ENCODE assay signal across 25 cellular contexts in the genomic region with DNA sequence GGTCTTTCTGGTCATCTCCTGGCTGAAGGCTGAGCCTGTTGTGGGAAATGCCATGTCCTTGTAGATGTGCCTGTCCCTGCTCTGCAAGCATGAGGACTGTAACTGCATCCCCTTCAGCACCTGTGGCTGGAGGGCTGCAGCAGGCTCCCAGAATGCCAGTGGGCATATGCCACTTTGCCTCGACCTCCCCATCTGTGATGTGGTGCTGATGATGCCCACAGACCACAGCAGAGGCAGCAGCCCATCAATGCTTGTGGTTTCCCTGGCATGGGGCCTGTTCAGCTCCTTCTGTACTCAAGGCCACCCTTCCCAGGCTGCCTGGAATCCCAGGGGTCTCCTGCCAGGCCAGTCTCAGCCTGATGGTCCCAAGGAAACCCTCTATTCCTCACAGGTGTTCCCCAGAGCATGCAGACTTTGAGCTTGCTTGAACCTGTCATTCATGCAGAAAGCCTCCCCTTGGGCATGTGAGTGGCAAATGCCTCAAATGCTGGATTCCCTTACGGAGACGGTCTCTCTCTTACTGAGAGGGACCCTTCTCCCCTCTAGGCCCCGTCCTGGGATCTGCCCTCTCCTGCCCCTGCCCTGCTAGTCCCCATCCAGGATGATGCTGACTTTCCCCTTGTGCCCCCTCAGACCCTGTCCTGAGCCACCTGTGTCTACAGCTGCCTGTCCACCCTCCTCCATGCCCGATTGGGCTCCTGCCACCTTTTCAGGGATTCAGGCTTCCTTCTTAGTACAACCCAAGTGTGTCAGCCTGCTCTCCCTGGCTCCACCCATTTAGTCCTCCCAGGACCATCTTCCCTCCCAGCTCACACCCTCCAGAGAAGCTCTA. TPM values are rescaled to one million over a fixed set of nuclear protein-coding genes. Genes with fewer than 3 reads are reported as not detected.
A peak's percentile ranks its signal among the peaks of the same experiment; 100 is the strongest.
DNase-seq lines count a peak whose midpoint lies in the region; ATAC-seq, FAIRE-seq and TF ChIP-seq lines count a peak whose summit lies in the region.
"Had no signal": no experiment of that assay in that cellular context is flagged by ENCODE, and none has a peak within 500 bp of the region (broad histone marks: within the 10 kb centered on the region; RNA-seq: fewer than 3 reads in every experiment).

No MANE protein-coding gene starts in this region.

- no peak overlapping the region for H3K4me3 ChIP-seq in OCI-LY7 (ENCODE audit: low read depth, low read length, poor library complexity, severe bottlenecking)
- H3K4me3 ChIP-seq: cardiac muscle cell, pancreas, SK-N-MC, thyroid gland had no signal

- peaks cover 0 to 2% of the 10 kb centered on the region in 2 donors for H3K27me3 Mint-ChIP-seq in natural killer cell (ENCODE audit: low read depth in 2 of 2)
- H3K27me3 Mint-ChIP-seq in natural killer cell treated with Interleukin-12 subunit alpha and Interleukin-12 subunit beta and Interleukin-15 and Interleukin-18, amount 100 ng/mL, for 72 hours, result peaks cover 0 to 3% of the 10 kb centered on the region in 2 donors
- H3K27me3 Mint-ChIP-seq in activated T-helper 2 cell treated with anti-CD3 and anti-CD28 coated beads, Interferon-gamma antibody, Interleukin-2, Interleukin-4, amounts not matched to agents 10 μg/mL and 5 μg/mL and 100 μg/mL, durations not matched to agents 14 hours and 24 hours and 36 hours (ENCODE audit: low read depth), result no peaks in the 10 kb centered on the region
- H3K27me3 Mint-ChIP-seq in naive thymus-derived CD8-positive, alpha-beta T cell, result no peaks in the 10 kb centered on the region
- H3K27me3 Mint-ChIP-seq: stimulated activated naive B cell treated with anti-CD40 and anti-IgM and Interleukin-4, amounts not matched to agents 10 μg/mL and 1 μg/mL and 100 μg/mL, for 72 hours had no signal

- H3K4me1 Mint-ChIP-seq in natural killer cell, result peaks cover 1 to 3% of the 10 kb centered on the region in 2 donors
- H3K4me1 Mint-ChIP-seq in natural killer cell treated with Interleukin-12 subunit alpha and Interleukin-12 subunit beta and Interleukin-15 and Interleukin-18, amount 100 ng/mL, for 72 hours (ENCODE audit: low read depth in 2 of 2), result peaks cover under 1 to 3% of the 10 kb centered on the region in 2 donors
- peaks cover 3% of the 10 kb centered on the region for H3K4me1 Mint-ChIP-seq in activated T-helper 2 cell treated with anti-CD3 and anti-CD28 coated beads, Interferon-gamma antibody, Interleukin-2, Interleukin-4, amounts not matched to agents 10 μg/mL and 5 μg/mL and 100 μg/mL, durations not matched to agents 14 hours and 24 hours and 36 hours (ENCODE audit: low read depth)
- peaks cover 16 to 59% (median 36%) of the 10 kb centered on the region in 4 donors for H3K4me1 Mint-ChIP-seq in naive thymus-derived CD8-positive, alpha-beta T cell

- no peaks in the 10 kb centered on the region for H3K9me3 Mint-ChIP-seq in natural killer cell
- H3K9me3 Mint-ChIP-seq in natural killer cell treated with Interleukin-12 subunit alpha and Interleukin-12 subunit beta and Interleukin-15 and Interleukin-18, amount 100 ng/mL, for 72 hours, result no peaks in the 10 kb centered on the region
- H3K9me3 Mint-ChIP-seq in activated T-helper 2 cell treated with anti-CD3 and anti-CD28 coated beads, Interferon-gamma antibody, Interleukin-2, Interleukin-4, amounts not matched to agents 10 μg/mL and 5 μg/mL and 100 μg/mL, durations not matched to agents 14 hours and 24 hours and 36 hours, result no peaks in the 10 kb centered on the region
- peaks cover 0 to 8% (median 0%) of the 10 kb centered on the region in 9 donors for H3K9me3 Mint-ChIP-seq in naive thymus-derived CD8-positive, alpha-beta T cell
- H3K9me3 Mint-ChIP-seq: activated T-helper 1 cell treated with anti-CD3 and anti-CD28 coated beads, Interleukin-12 subunit alpha, Interleukin-12 subunit beta, Interleukin-2, Interleukin-4 antibody, amounts not matched to agents 30 ng/mL and 10 ng/mL and 1 ng/mL, durations not matched to agents 14 hours and 24 hours and 36 hours had no signal

- ATAC-seq in natural killer cell (no peak), GM21515 (IDR thresholded peaks at IDR 0.05; ENCODE audit: unreplicated experiment) (no peak)
- no peak for ATAC-seq in natural killer cell treated with Interleukin-12 subunit alpha and Interleukin-12 subunit beta and Interleukin-15 and Interleukin-18, amount 100 ng/mL, for 72 hours
- no peak for ATAC-seq in naive thymus-derived CD8-positive, alpha-beta T cell
- ATAC-seq: pancreas; sciatic nerve; stimulated activated naive B cell treated with anti-CD40 and anti-IgM and Interleukin-4, amounts not matched to agents 10 μg/mL and 1 μg/mL and 100 μg/mL, for 72 hours had no signal

- POLR2A ChIA-PET in naive thymus-derived CD8-positive, alpha-beta T cell (lab: Charles Lee), result no interaction called here
- POLR2A ChIA-PET in OCI-LY7 (lab: Charles Lee), result interaction anchor here (0.5 to 0.6 kb wide), 3 partner anchors 55 to 1379 kb away, joined by 3 to 6 read pairs (median 3); no protein-coding TSS in a partner anchor

- H3K27ac ChIP-seq in OCI-LY7 (ENCODE audit: low read depth, low read length, poor library complexity, severe bottlenecking), result no peak overlapping the region
- H3K27ac ChIP-seq: cardiac muscle cell, pancreas, SK-N-MC, thyroid gland, VCaP had no signal

- no peaks in the 10 kb centered on the region for H3K4me1 ChIP-seq in OCI-LY7 (ENCODE audit: insufficient read depth, low read length, poor library complexity, severe bottlenecking)
- H3K4me1 ChIP-seq: pancreas had no signal

- no peak for FAIRE-seq in frontal cortex (lab: Jason Lieb, UNC)
- FAIRE-seq: HTR-8/SVneo, pancreas had no signal

- no peaks in the 10 kb centered on the region for H3K79me2 ChIP-seq in OCI-LY7 (ENCODE audit: insufficient read depth, low read depth, low read length)

- no peak for TF ChIP-seq CTCF in natural killer cell (IDR thresholded peaks at IDR 0.05)
- TF ChIP-seq CTCF in OCI-LY7 (conservative IDR thresholded peaks at IDR 0.05; ENCODE audit: low read length), result no peak

- H3K36me3 Mint-ChIP-seq in natural killer cell, result no peaks in the 10 kb centered on the region
- H3K36me3 Mint-ChIP-seq in natural killer cell treated with Interleukin-12 subunit alpha and Interleukin-12 subunit beta and Interleukin-15 and Interleukin-18, amount 100 ng/mL, for 72 hours, result no peaks in the 10 kb centered on the region
- peaks cover 11% of the 10 kb centered on the region for H3K36me3 Mint-ChIP-seq in activated T-helper 2 cell treated with anti-CD3 and anti-CD28 coated beads, Interferon-gamma antibody, Interleukin-2, Interleukin-4, amounts not matched to agents 10 μg/mL and 5 μg/mL and 100 μg/mL, durations not matched to agents 14 hours and 24 hours and 36 hours (ENCODE audit: low read depth)
- H3K36me3 Mint-ChIP-seq in naive thymus-derived CD8-positive, alpha-beta T cell, result peaks cover 9 to 76% (median 35%) of the 10 kb centered on the region in 3 donors

- CTCF ChIA-PET in OCI-LY7 (lab: Charles Lee; ENCODE audit: unreplicated experiment), result no interaction called here

- DNase-seq in natural killer cell (peak; percentile 5), frontal cortex (ENCODE audit: low spot score in 2 of 2) (no peak), OCI-LY7 (ENCODE audit: low spot score) (no peak)
- no peak for DNase-seq in natural killer cell treated with Interleukin-12 subunit alpha and Interleukin-12 subunit beta and Interleukin-15 and Interleukin-18, amount 100 ng/mL, for 72 hours (ENCODE audit: low spot score)
- DNase-seq in activated T-helper 2 cell treated with anti-CD3 and anti-CD28 coated beads, Interferon-gamma antibody, Interleukin-2, Interleukin-4, amounts not matched to agents 10 μg/mL and 5 μg/mL and 100 μg/mL, durations not matched to agents 14 hours and 24 hours and 36 hours (ENCODE audit: low spot score), result peak; percentile 4
- DNase-seq in naive thymus-derived CD8-positive, alpha-beta T cell, result peak in 1 of 10 donors; percentile 0
- DNase-seq: activated CD4-positive, alpha-beta T cell treated with anti-CD3 and anti-CD28 coated beads, Interleukin-2, amount 50 U/mL, for 4 hours; EL; Karpas-422; mammary epithelial cell; NCI-H1048; NCI-H2029 treated with DMSO at 0.1 percent for 48 hours; stimulated activated naive B cell treated with anti-CD40 and anti-IgM and Interleukin-4, amounts not matched to agents 10 μg/mL and 1 μg/mL and 100 μg/mL, for 72 hours; thyroid gland had no signal

- no peak overlapping the region for H3K4me2 ChIP-seq in OCI-LY7 (ENCODE audit: low read length)

- no peaks in the 10 kb centered on the region for H4K20me1 ChIP-seq in OCI-LY7 (ENCODE audit: insufficient read depth, low read length)

- H3K36me3 ChIP-seq in OCI-LY7 (ENCODE audit: insufficient read depth, low read length), result peaks cover 60% of the 10 kb centered on the region
- H3K36me3 ChIP-seq: cardiac muscle cell, pancreas, thyroid gland had no signal

- H3K4me3 Mint-ChIP-seq in natural killer cell, result no peak overlapping the region
- no peak overlapping the region for H3K4me3 Mint-ChIP-seq in natural killer cell treated with Interleukin-12 subunit alpha and Interleukin-12 subunit beta and Interleukin-15 and Interleukin-18, amount 100 ng/mL, for 72 hours
- H3K4me3 Mint-ChIP-seq in activated T-helper 2 cell treated with anti-CD3 and anti-CD28 coated beads, Interferon-gamma antibody, Interleukin-2, Interleukin-4, amounts not matched to agents 10 μg/mL and 5 μg/mL and 100 μg/mL, durations not matched to agents 14 hours and 24 hours and 36 hours (ENCODE audit: low read depth), result no peak overlapping the region
- no peak overlapping the region for H3K4me3 Mint-ChIP-seq in naive thymus-derived CD8-positive, alpha-beta T cell
- H3K4me3 Mint-ChIP-seq: activated T-helper 1 cell treated with anti-CD3 and anti-CD28 coated beads, Interleukin-12 subunit alpha, Interleukin-12 subunit beta, Interleukin-2, Interleukin-4 antibody, amounts not matched to agents 30 ng/mL and 10 ng/mL and 1 ng/mL, durations not matched to agents 14 hours and 24 hours and 36 hours; stimulated activated naive B cell treated with anti-CD40 and anti-IgM and Interleukin-4, amounts not matched to agents 10 μg/mL and 1 μg/mL and 100 μg/mL, for 72 hours had no signal

- intact Hi-C loops in natural killer cell (cut with micrococcal nuclease), result no loop called here
- intact Hi-C loops in activated T-helper 2 cell treated with anti-CD3 and anti-CD28 coated beads, Interferon-gamma antibody, Interleukin-2, Interleukin-4, amounts not matched to agents 10 μg/mL and 5 μg/mL and 100 μg/mL, durations not matched to agents 14 hours and 24 hours and 36 hours (cut with micrococcal nuclease), result no loop called here
- intact Hi-C loops in OCI-LY7 (cut with micrococcal nuclease; ENCODE audit: unreplicated experiment), result no loop called here

- H3K9me2 ChIP-seq in OCI-LY7 (ENCODE audit: insufficient read depth, low read length), result no peaks in the 10 kb centered on the region

- BruUV-seq in OCI-LY7 (replicated peaks; lab: Mats Ljungman, UMichigan), result no TSS peak

- no peak overlapping the region for H3K27ac Mint-ChIP-seq in natural killer cell
- H3K27ac Mint-ChIP-seq in natural killer cell treated with Interleukin-12 subunit alpha and Interleukin-12 subunit beta and Interleukin-15 and Interleukin-18, amount 100 ng/mL, for 72 hours, result no peak overlapping the region
- no peak overlapping the region for H3K27ac Mint-ChIP-seq in activated T-helper 2 cell treated with anti-CD3 and anti-CD28 coated beads, Interferon-gamma antibody, Interleukin-2, Interleukin-4, amounts not matched to agents 10 μg/mL and 5 μg/mL and 100 μg/mL, durations not matched to agents 14 hours and 24 hours and 36 hours
- H3K27ac Mint-ChIP-seq in naive thymus-derived CD8-positive, alpha-beta T cell, result peak overlapping the region; percentile 41 to 98 (median 74)
- H3K27ac Mint-ChIP-seq: activated T-helper 1 cell treated with anti-CD3 and anti-CD28 coated beads, Interleukin-12 subunit alpha, Interleukin-12 subunit beta, Interleukin-2, Interleukin-4 antibody, amounts not matched to agents 30 ng/mL and 10 ng/mL and 1 ng/mL, durations not matched to agents 14 hours and 24 hours and 36 hours; stimulated activated naive B cell treated with anti-CD40 and anti-IgM and Interleukin-4, amounts not matched to agents 10 μg/mL and 1 μg/mL and 100 μg/mL, for 72 hours had no signal

- H3K9me3 ChIP-seq in OCI-LY7 (ENCODE audit: low read length), result 0 out of 2 replicates have a peak, but pooled peaks cover 1% of the 10 kb centered on the region
- H3K9me3 ChIP-seq: pancreas, thyroid gland had no signal

- no peak overlapping the region for H2AFZ ChIP-seq in OCI-LY7 (ENCODE audit: low read length)

RNA-seq across cellular contexts. Expression of a gene that starts 50.9 kb away (rescaled TPM):
- total RNA-seq in natural killer cell, result not detected
- not detected for total RNA-seq in natural killer cell treated with Interleukin-12 subunit alpha and Interleukin-12 subunit beta and Interleukin-15 and Interleukin-18, amount 100 ng/mL, for 72 hours
- not detected in 2 replicates for total RNA-seq in activated T-helper 2 cell treated with anti-CD3 and anti-CD28 coated beads, Interferon-gamma antibody, Interleukin-2, Interleukin-4, amounts not matched to agents 10 μg/mL and 5 μg/mL and 100 μg/mL, durations not matched to agents 14 hours and 24 hours and 36 hours
- total RNA-seq in naive thymus-derived CD8-positive, alpha-beta T cell, result not detected
- polyA plus RNA-seq in naive thymus-derived CD8-positive, alpha-beta T cell, result not detected
- total RNA-seq in frontal cortex, result not detected
- total RNA-seq in OCI-LY7 (2014; rRNA removed; shearing (Covaris generic)), result not detected in 2 replicates
- total RNA-seq in OCI-LY7 (2022), result 0.95 TPM in 1 of 2 replicates, not detected in the other
- total RNA-seq: activated T-helper 1 cell treated with anti-CD3 and anti-CD28 coated beads, Interleukin-12 subunit alpha, Interleukin-12 subunit beta, Interleukin-2, Interleukin-4 antibody, amounts not matched to agents 30 ng/mL and 10 ng/mL and 1 ng/mL, durations not matched to agents 14 hours and 24 hours and 36 hours; cardiac muscle cell; kidney epithelial cell; mammary epithelial cell; NCI-H460; pancreas; sciatic nerve; T-helper 2 cell treated with Interferon-gamma antibody and Interleukin-4, amounts not matched to agents 100 ng/mL and 5 ng/mL, for 36 hours; thyroid gland had no signal
- polyA plus RNA-seq: cardiac muscle cell, mammary epithelial cell had no signal

Comparison
In these comparisons a context has a peak if more than half of its experiments do, and no peak if none do; other contexts are left out.
1. DNase-seq: peak in natural killer cell (single experiment) and activated T-helper 2 cell treated with anti-CD3 and anti-CD28 coated beads, Interferon-gamma antibody, Interleukin-2, Interleukin-4, amounts not matched to agents 10 μg/mL and 5 μg/mL and 100 μg/mL, durations not matched to agents 14 hours and 24 hours and 36 hours (single experiment); none in natural killer cell treated with Interleukin-12 subunit alpha and Interleukin-12 subunit beta and Interleukin-15 and Interleukin-18, amount 100 ng/mL, for 72 hours (single experiment), frontal cortex (0 of 2) and OCI-LY7 (single experiment).
2. H3K27ac Mint-ChIP-seq: peak in naive thymus-derived CD8-positive, alpha-beta T cell (10 of 10); none in natural killer cell (0 of 2), natural killer cell treated with Interleukin-12 subunit alpha and Interleukin-12 subunit beta and Interleukin-15 and Interleukin-18, amount 100 ng/mL, for 72 hours (0 of 2) and activated T-helper 2 cell treated with anti-CD3 and anti-CD28 coated beads, Interferon-gamma antibody, Interleukin-2, Interleukin-4, amounts not matched to agents 10 μg/mL and 5 μg/mL and 100 μg/mL, durations not matched to agents 14 hours and 24 hours and 36 hours (single experiment).